Comparison of ENCODE assay signal across 19 cellular contexts in genomic region chr14:26851793-26852192, GRCh38.
DNase-seq lines count a peak whose midpoint lies in the region.
"Had no signal": no experiment of that assay in that cellular context is flagged by ENCODE, and none has a peak within 500 bp of the region (broad histone marks: within the 10 kb centered on the region; RNA-seq: fewer than 3 reads in every experiment).

No MANE protein-coding gene starts in this region.

- H3K27ac ChIP-seq in Karpas-422 (ENCODE audit: low read length) = no peak overlapping the region
- H3K27ac ChIP-seq: BLaER1 had no signal

- H3K4me1 ChIP-seq in Karpas-422 (ENCODE audit: low read length) = no peaks in the 10 kb centered on the region
- H3K4me1 ChIP-seq: BE2C, BLaER1 had no signal

- H2AFZ ChIP-seq in Karpas-422 (ENCODE audit: low read length) = no peak overlapping the region

- no peaks in the 10 kb centered on the region for H4K20me1 ChIP-seq in Karpas-422 (ENCODE audit: insufficient read depth, low read depth, low read length)
- H4K20me1 ChIP-seq: BLaER1 had no signal

- H3K9ac ChIP-seq in Karpas-422 (ENCODE audit: low read length) = no peak overlapping the region
- H3K9ac ChIP-seq: BLaER1 had no signal

- no peak overlapping the region for H3K4me3 ChIP-seq in Karpas-422 (ENCODE audit: low read length)
- H3K4me3 ChIP-seq: BLaER1 had no signal

- no peaks in the 10 kb centered on the region for H3K27me3 ChIP-seq in Karpas-422 (ENCODE audit: low read length)
- H3K27me3 ChIP-seq: BE2C, BLaER1 had no signal

- DNase-seq in NCI-H748 (lab: John Stamatoyannopoulos, UW; ENCODE audit: unreplicated experiment) (peak; percentile 28), NCI-H748 treated with DMSO at 0.1 percent for 48 hours (lab: John Stamatoyannopoulos, UW) (no peak), DMS53 (lab: John Stamatoyannopoulos, UW) (peak; percentile 79), DMS53 treated with DMSO at 0.1 percent for 48 hours (lab: John Stamatoyannopoulos, UW; ENCODE audit: unreplicated experiment) (peak; percentile 57), Karpas-422 (peak; percentile 12), NCI-H146 treated with DMSO at 0.1 percent for 48 hours (lab: John Stamatoyannopoulos, UW; ENCODE audit: unreplicated experiment) (no peak), NCI-H345 treated with DMSO at 0.1 percent for 48 hours (lab: John Stamatoyannopoulos, UW; ENCODE audit: unreplicated experiment) (no peak)
- no peak for DNase-seq in activated T-cell treated with anti-CD3 and anti-CD28 coated beads, Interleukin-2, amount 50 U/mL, for 1 hour
- DNase-seq: 8988T; ACHN; BE2C; C1 segment of cervical spinal cord; CD4-positive, alpha-beta memory T cell; CD4-positive, CD25-positive, alpha-beta regulatory T cell; CD8-positive, alpha-beta memory T cell; COR-L47; DMS79 treated with DMSO at 0.1 percent for 48 hours; GF-D8 had no signal

- H3K9me3 ChIP-seq in Karpas-422 (ENCODE audit: low read length) = peaks cover 56% of the 10 kb centered on the region
- H3K9me3 ChIP-seq: BE2C, BLaER1 had no signal

- H3K79me2 ChIP-seq in Karpas-422 (ENCODE audit: low read length) = no peaks in the 10 kb centered on the region

- H3K4me2 ChIP-seq in Karpas-422 (ENCODE audit: low read depth, low read length, poor library complexity, severe bottlenecking) = no peak overlapping the region
- H3K4me2 ChIP-seq: BLaER1 had no signal

- no peaks in the 10 kb centered on the region for H3K36me3 ChIP-seq in Karpas-422 (ENCODE audit: insufficient read depth, low read length)
- H3K36me3 ChIP-seq: BE2C, BLaER1 had no signal

- no peaks in the 10 kb centered on the region for H3K9me2 ChIP-seq in Karpas-422 (replicated peaks; ENCODE audit: insufficient read depth, low read length)

Comparison
In these comparisons a context has a peak if more than half of its experiments do, and no peak if none do; other contexts are left out.
1. DNase-seq: peak in NCI-H748 (single experiment), DMS53 (single experiment), DMS53 treated with DMSO at 0.1 percent for 48 hours (single experiment) and Karpas-422 (single experiment); none in NCI-H748 treated with DMSO at 0.1 percent for 48 hours (single experiment), NCI-H146 treated with DMSO at 0.1 percent for 48 hours (single experiment), activated T-cell treated with anti-CD3 and anti-CD28 coated beads, Interleukin-2, amount 50 U/mL, for 1 hour (single experiment) and NCI-H345 treated with DMSO at 0.1 percent for 48 hours (single experiment).